9 cellular contexts compared by ENCODE assay signal in the genomic region with DNA sequence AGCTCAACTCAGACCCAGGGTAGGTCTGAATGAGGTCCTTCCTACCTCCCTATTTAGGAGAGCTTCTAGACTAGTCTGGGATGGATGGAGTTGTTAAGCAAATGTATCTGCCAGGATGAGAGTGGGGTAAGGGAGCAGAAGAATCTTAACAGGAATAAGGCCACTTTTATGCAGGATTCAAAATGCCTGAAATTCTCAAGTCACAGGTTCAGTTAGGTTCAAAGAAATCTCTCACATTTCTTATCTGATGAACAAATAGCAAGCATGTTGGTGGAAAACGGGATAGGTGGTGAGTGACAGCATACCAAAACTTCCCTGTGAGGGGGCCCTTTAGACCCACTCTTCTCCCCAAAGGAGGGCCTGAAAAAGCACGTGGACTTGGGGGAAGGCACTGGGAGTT. TPM values are rescaled to one million over a fixed set of nuclear protein-coding genes. Genes with fewer than 3 reads are reported as not detected.
"Had no signal": no experiment of that assay in that cellular context is flagged by ENCODE, and none has a peak within 500 bp of the region (broad histone marks: within the 10 kb centered on the region; RNA-seq: fewer than 3 reads in every experiment).

No MANE protein-coding gene starts in this region.

- ATAC-seq: HCT116 had no signal

- H3K36me3 ChIP-seq: HAP-1 had no signal

- H3K9ac ChIP-seq: GM23248 had no signal

- H3K4me3 ChIP-seq: GM23248, HAP-1 had no signal

- H3K27ac Mint-ChIP-seq: HFFc6 had no signal

- H3K4me3 Mint-ChIP-seq: HFFc6 had no signal

- H3K9me3 ChIP-seq: HAP-1 had no signal

- H3K27ac ChIP-seq: GM23248 had no signal

- H3K9me3 Mint-ChIP-seq: HFFc6 had no signal

- DNase-seq: GOT3, H7, HFFc6, IMR-90 had no signal

RNA-seq across cellular contexts. Expression of gene SLAMF9, which starts 3.0 kb away (rescaled TPM):
- total RNA-seq: GM23248, H4, H7, HT-29 had no signal

RNA-seq across cellular contexts. Expression of gene IGSF9, which starts 5.6 kb away (rescaled TPM):
- total RNA-seq: GM23248, HFFc6, IMR-90 had no signal

RNA-seq across cellular contexts. Expression of gene CFAP45, which starts 51.1 kb away (rescaled TPM):
- total RNA-seq: GM23248, HT-29 had no signal
